ENCODE assay signal across 27 cellular contexts in the genomic region with DNA sequence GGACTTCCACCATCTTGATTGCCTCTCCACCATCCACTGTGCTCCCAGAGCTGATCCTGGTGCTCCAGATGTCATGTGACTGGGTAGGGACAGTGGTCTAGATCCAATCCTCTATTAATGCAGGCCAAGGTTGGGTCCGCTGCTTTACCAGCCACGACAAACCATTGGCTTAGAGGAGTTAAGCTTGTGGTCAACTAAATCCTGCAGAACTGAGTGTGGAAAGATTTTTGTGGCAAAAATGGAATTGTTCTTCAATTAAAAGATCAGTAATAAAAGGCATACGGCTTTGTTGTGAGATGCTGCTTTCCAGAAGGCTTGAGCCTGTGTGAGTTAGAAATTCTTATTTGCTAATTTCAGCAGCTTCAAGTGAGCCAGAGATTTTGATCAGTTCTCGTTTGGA. TPM values are rescaled to one million over a fixed set of nuclear protein-coding genes. Genes with fewer than 3 reads are reported as not detected.
"Had no signal": no experiment of that assay in that cellular context is flagged by ENCODE, and none has a peak within 500 bp of the region (broad histone marks: within the 10 kb centered on the region; RNA-seq: fewer than 3 reads in every experiment).

No MANE protein-coding gene starts in this region.

- H3K27ac ChIP-seq: ascending aorta, brain microvascular endothelial cell, cardiac muscle cell, VCaP had no signal

- H3K4me1 Mint-ChIP-seq: activated CD4-positive, alpha-beta memory T cell treated with anti-CD3 and anti-CD28 coated beads, Interleukin-2, amount 10 ng/mL, durations not matched to agents 7 days and 5 days; activated CD4-positive, alpha-beta T cell treated with anti-CD3 and anti-CD28 coated beads for 36 hours; activated naive CD4-positive, alpha-beta T cell treated with anti-CD3 and anti-CD28 coated beads, Interleukin-2, amount 50 U/mL, for 24 hours had no signal

- DNase-seq: activated CD4-positive, alpha-beta memory T cell treated with anti-CD3 and anti-CD28 coated beads, Interleukin-2, amount 10 ng/mL, durations not matched to agents 7 days and 5 days; activated CD4-positive, alpha-beta T cell treated with anti-CD3 and anti-CD28 coated beads for 36 hours; activated CD4-positive, alpha-beta T cell treated with anti-CD3 and anti-CD28 coated beads, Interleukin-2, amount 50 U/mL, for 1 hour; activated CD8-positive, alpha-beta memory T cell treated with anti-CD3 and anti-CD28 coated beads, Interleukin-2, amount 50 U/mL, for 48 hours; activated T-cell treated with anti-CD3 and anti-CD28 coated beads, Interleukin-2, amount 50 U/mL, for 1 hour; amniotic stem cell; brain microvascular endothelial cell; cerebellar nuclear complex; Karpas-422; MM.1S; NCI-H1105; NCI-H1436; NCI-H1694 treated with DMSO at 0.1 percent for 48 hours; NCI-H2029 treated with DMSO at 0.1 percent for 48 hours; NCI-H345; NCI-H510A; NCI-H526 treated with DMSO at 0.1 percent for 48 hours; NK-92 treated with Interleukin-12 subunit alpha and Interleukin-12 subunit beta, amount 100 ng/mL, for 24 hours; OCI-M1; RPMI8226; SK-N-SH; T-helper 1 cell had no signal

- H3K9me3 ChIP-seq: ascending aorta, SK-N-SH had no signal

- H3K27ac Mint-ChIP-seq: activated CD4-positive, alpha-beta memory T cell treated with anti-CD3 and anti-CD28 coated beads, Interleukin-2, amount 10 ng/mL, durations not matched to agents 7 days and 5 days; activated CD4-positive, alpha-beta T cell treated with anti-CD3 and anti-CD28 coated beads for 36 hours; activated naive CD4-positive, alpha-beta T cell treated with anti-CD3 and anti-CD28 coated beads, Interleukin-2, amount 50 U/mL, for 24 hours had no signal

- H3K4me3 ChIP-seq: ascending aorta, cardiac muscle cell had no signal

- H3K9me3 Mint-ChIP-seq: activated CD4-positive, alpha-beta memory T cell treated with anti-CD3 and anti-CD28 coated beads, Interleukin-2, amount 10 ng/mL, durations not matched to agents 7 days and 5 days; activated naive CD4-positive, alpha-beta T cell treated with anti-CD3 and anti-CD28 coated beads, Interleukin-2, amount 50 U/mL, for 24 hours had no signal

- H3K9ac ChIP-seq: SK-N-SH had no signal

- H3K4me3 Mint-ChIP-seq: activated CD4-positive, alpha-beta memory T cell treated with anti-CD3 and anti-CD28 coated beads, Interleukin-2, amount 10 ng/mL, durations not matched to agents 7 days and 5 days; activated CD4-positive, alpha-beta T cell treated with anti-CD3 and anti-CD28 coated beads for 36 hours; activated naive CD4-positive, alpha-beta T cell treated with anti-CD3 and anti-CD28 coated beads, Interleukin-2, amount 50 U/mL, for 24 hours had no signal

- H3K36me3 Mint-ChIP-seq: activated naive CD4-positive, alpha-beta T cell treated with anti-CD3 and anti-CD28 coated beads, Interleukin-2, amount 50 U/mL, for 24 hours had no signal

- H3K4me2 ChIP-seq: SK-N-SH had no signal

- H3K4me1 ChIP-seq: ascending aorta had no signal

- H3K27me3 ChIP-seq: ascending aorta, brain microvascular endothelial cell, cardiac muscle cell had no signal

RNA-seq across cellular contexts. Expression of a gene that starts 30.7 kb away (rescaled TPM):
- total RNA-seq: activated CD4-positive, alpha-beta memory T cell treated with anti-CD3 and anti-CD28 coated beads, Interleukin-2, amount 10 ng/mL, durations not matched to agents 7 days and 5 days; T-helper 2 cell treated with Interferon-gamma antibody and Interleukin-4, amounts not matched to agents 100 ng/mL and 5 ng/mL, for 36 hours had no signal
- polyA plus RNA-seq: SK-N-SH had no signal
